Comparison of ENCODE assay signal across 19 cellular contexts in genomic region chr19:36258028-36258875, GRCh38. TPM values are rescaled to one million over a fixed set of nuclear protein-coding genes. Genes with fewer than 3 reads are reported as not detected.
DNase-seq lines count a peak whose midpoint lies in the region; ATAC-seq, FAIRE-seq and TF ChIP-seq lines count a peak whose summit lies in the region.
"Had no signal": no experiment of that assay in that cellular context is flagged by ENCODE, and none has a peak within 500 bp of the region (broad histone marks: within the 10 kb centered on the region; RNA-seq: fewer than 3 reads in every experiment).

No MANE protein-coding gene starts in this region.

- no TSS peak for BruUV-seq in HepG2 (replicated peaks; lab: Mats Ljungman, UMichigan)

- H3K9me3 Mint-ChIP-seq in endothelial cell (ENCODE audit: unreplicated experiment): peaks cover 15% of the 10 kb centered on the region

- 83% methylated on average over 29 of the region's 29 CpGs for WGBS in liver
- 56% methylated on average over 21 of the region's 29 CpGs for WGBS in HepG2 (ENCODE audit: low lambda C conversion rate)

- H3K27me3 Mint-ChIP-seq in endothelial cell (ENCODE audit: unreplicated experiment): peaks cover 16% of the 10 kb centered on the region

- no peak overlapping the region for H3K9ac ChIP-seq in liver (ENCODE audit: low read depth in 1 of 2, low read length in 2 of 2)
- no peak overlapping the region for H3K9ac ChIP-seq in HepG2 (ENCODE audit: insufficient read depth, low read depth, low read length)
- no peak overlapping the region for H3K9ac ChIP-seq in parathyroid adenoma

- intact Hi-C loops in HepG2 (cut with micrococcal nuclease; ENCODE audit: unreplicated experiment): no loop called here

- POLR2A ChIA-PET in HepG2 (lab: Yijun Ruan, JAX): no interaction called here

- H3K27me3 ChIP-seq in liver (ENCODE audit: control insufficient read depth in 4 of 4, insufficient read depth in 4 of 4, low read length in 3 of 4) (no peaks in the 10 kb centered on the region), HepG2 (ENCODE audit: control insufficient read depth in 1 of 2, insufficient read depth in 2 of 2, low read length in 2 of 2) (no peaks in the 10 kb centered on the region), parathyroid adenoma (ENCODE audit: control insufficient read depth, insufficient read depth, low read length) (no peaks in the 10 kb centered on the region)
- no peaks in the 10 kb centered on the region for H3K27me3 ChIP-seq in effector memory CD4-positive, alpha-beta T cell (replicated peaks; ENCODE audit: control insufficient read depth, insufficient read depth, low read length, poor library complexity, severe bottlenecking)
- H3K27me3 ChIP-seq: transverse colon had no signal

- H3K36me3 ChIP-seq in liver (ENCODE audit: control insufficient read depth in 4 of 4, insufficient read depth in 3 of 4, low read depth in 1 of 4, low read length in 3 of 4) (no peaks in the 10 kb centered on the region), HepG2 (replicated peaks in 1 of 2; ENCODE audit: control insufficient read depth in 1 of 2, insufficient read depth in 2 of 2, low read length in 2 of 2) (no peaks in the 10 kb centered on the region), parathyroid adenoma (ENCODE audit: control insufficient read depth, insufficient read depth, low read length) (no peaks in the 10 kb centered on the region)
- no peaks in the 10 kb centered on the region for H3K36me3 ChIP-seq in effector memory CD4-positive, alpha-beta T cell (ENCODE audit: control insufficient read depth, insufficient read depth, low read length)
- H3K36me3 ChIP-seq: transverse colon had no signal

- in situ Hi-C loops in HepG2 (cut with HindIII; ENCODE audit: extremely low pct_ligation_motif_present, low pct_unique_long_range_greater_than_20kb): no loop called here

- no peak for TF ChIP-seq RAD21 in liver (IDR thresholded peaks at IDR 0.05)
- no peak for TF ChIP-seq RAD21 in HepG2 (CRISPR knock-in tag; IDR thresholded peaks at IDR 0.05)

- TF ChIP-seq POLR2A in HepG2 (IDR thresholded peaks at IDR 0.05; ENCODE audit: insufficient read depth in 1 of 2, low read depth in 2 of 2, low read length in 2 of 2): no peak

- H3K4me1 ChIP-seq in liver (ENCODE audit: control insufficient read depth in 4 of 4, insufficient read depth in 4 of 4, low read length in 3 of 4): no peaks in the 10 kb centered on the region
- H3K4me1 ChIP-seq in HepG2 (ENCODE audit: insufficient read depth, low read length): no peaks in the 10 kb centered on the region
- H3K4me1 ChIP-seq in parathyroid adenoma: no peaks in the 10 kb centered on the region
- no peaks in the 10 kb centered on the region for H3K4me1 ChIP-seq in effector memory CD4-positive, alpha-beta T cell (ENCODE audit: control insufficient read depth, insufficient read depth, low read length, poor library complexity, severe bottlenecking)

- H4K20me1 ChIP-seq in HepG2 (ENCODE audit: insufficient read depth, low read length): no peaks in the 10 kb centered on the region

- no peak overlapping the region for H2AFZ ChIP-seq in HepG2 (ENCODE audit: low read length)
- H2AFZ ChIP-seq in parathyroid adenoma: no peak overlapping the region

- H3K4me1 Mint-ChIP-seq in endothelial cell (ENCODE audit: unreplicated experiment): no peaks in the 10 kb centered on the region

- H3K9me3 ChIP-seq in liver (ENCODE audit: control insufficient read depth in 4 of 4, low read length in 3 of 4) (peaks cover 0 to 28% (median 10%) of the 10 kb centered on the region in 4 donors), HepG2 (ENCODE audit: low read length) (no peaks in the 10 kb centered on the region), parathyroid adenoma (ENCODE audit: control insufficient read depth, low read length) (no peaks in the 10 kb centered on the region)
- no peaks in the 10 kb centered on the region for H3K9me3 ChIP-seq in effector memory CD4-positive, alpha-beta T cell (ENCODE audit: control insufficient read depth, low read length)
- H3K9me3 ChIP-seq: transverse colon had no signal

- H3K27ac Mint-ChIP-seq in endothelial cell (ENCODE audit: unreplicated experiment): no peak overlapping the region

- no peak for FAIRE-seq in HepG2 (lab: Jason Lieb, UNC)
- FAIRE-seq: GM12878, TTC549 had no signal

- no peak for ATAC-seq in HepG2
- ATAC-seq: GM12878 had no signal

- CTCF ChIA-PET in HepG2 (lab: Yijun Ruan, JAX; ENCODE audit: low intra/inter-chr PET ratio, low total read pairs): no interaction called here

- peaks cover 17% of the 10 kb centered on the region for H3K36me3 Mint-ChIP-seq in endothelial cell (ENCODE audit: low read depth, unreplicated experiment)

- no peak overlapping the region for H3K4me2 ChIP-seq in HepG2 (ENCODE audit: low read depth, low read length)
- peak overlapping the region; percentile 91 for H3K4me2 ChIP-seq in parathyroid adenoma (ENCODE audit: low read length)

- TF ChIP-seq CTCF in liver (IDR thresholded peaks at IDR 0.05; ENCODE audit: low read depth, low read length, missing input control) (no peak), HepG2 (CRISPR knock-in tag; IDR thresholded peaks at IDR 0.05) (no peak), fibroblast of mammary gland (conservative IDR thresholded peaks at IDR 0.05; ENCODE audit: control insufficient read depth, insufficient read depth, low read depth, low read length) (no peak), parathyroid adenoma (IDR thresholded peaks at IDR 0.05) (no peak), endothelial cell (IDR thresholded peaks at IDR 0.05; ENCODE audit: unreplicated experiment) (no peak)

- no peak overlapping the region for H3K27ac ChIP-seq in liver (ENCODE audit: low read depth in 1 of 2, low read length in 2 of 2)
- H3K27ac ChIP-seq in HepG2 (ENCODE audit: extremely low read length, insufficient read depth, low read length): no peak overlapping the region
- H3K27ac ChIP-seq in parathyroid adenoma: no peak overlapping the region
- no peak overlapping the region for H3K27ac ChIP-seq in effector memory CD4-positive, alpha-beta T cell (ENCODE audit: insufficient read depth, low read length, poor library complexity, severe bottlenecking)
- H3K27ac ChIP-seq: transverse colon had no signal

- H3K4me3 ChIP-seq in liver (ENCODE audit: low read depth in 1 of 3, low read length in 3 of 3): peak overlapping the region in 2 of 3 donors; percentile 5 to 33
- H3K4me3 ChIP-seq in HepG2 (replicated peaks in 1 of 3; ENCODE audit: insufficient read depth in 1 of 3, low read depth in 2 of 3, low read length in 3 of 3): no peak overlapping the region
- peak overlapping the region; percentile 42 for H3K4me3 ChIP-seq in fibroblast of mammary gland (ENCODE audit: control insufficient read depth, low read depth, low read length)
- peak overlapping the region; percentile 56 for H3K4me3 ChIP-seq in parathyroid adenoma (ENCODE audit: low read depth, low read length)
- H3K4me3 ChIP-seq in effector memory CD4-positive, alpha-beta T cell (ENCODE audit: insufficient read depth, low read depth, low read length, poor library complexity, severe bottlenecking): no peak overlapping the region
- H3K4me3 ChIP-seq: GM12878 had no signal

- TF ChIP-seq EP300 in HepG2 (IDR thresholded peaks at IDR 0.05; ENCODE audit: low read depth in 2 of 2, low read length in 2 of 2): no peak
- no peak for TF ChIP-seq EP300 in HepG2 (CRISPR knock-in tag; IDR thresholded peaks at IDR 0.05; ENCODE audit: borderline replicate concordance)

- no peaks in the 10 kb centered on the region for H3K79me2 ChIP-seq in HepG2 (ENCODE audit: insufficient read depth, low read length)
- H3K79me2 ChIP-seq in parathyroid adenoma: no peaks in the 10 kb centered on the region

- DNase-seq in HepG2 (ENCODE audit: low spot score) (no peak), fibroblast of mammary gland (ENCODE audit: low read depth) (no peak), endothelial cell (ENCODE audit: low spot score) (no peak), SKM-1 treated with dmso at 0.1 percent for 144 hours (lab: John Stamatoyannopoulos, UW; ENCODE audit: unreplicated experiment) (no peak), NCI-H2227 (lab: John Stamatoyannopoulos, UW; ENCODE audit: unreplicated experiment) (no peak)
- DNase-seq in effector memory CD4-positive, alpha-beta T cell: no peak
- DNase-seq: activated CD4-positive, alpha-beta T cell treated with anti-CD3 and anti-CD28 coated beads, Interleukin-2, amount 50 U/mL, for 4 hours; activated T-cell treated with anti-CD3 and anti-CD28 coated beads, Interleukin-2, amount 50 U/mL, for 48 hours; cerebellar nuclear complex; HCEC 1CT; NCI-H2081 treated with DMSO at 0.1 percent for 48 hours; NCI-H69; OCI-M1; stimulated activated CD8-positive, alpha-beta memory T cell treated with anti-CD3 and anti-CD28 coated beads, Interleukin-4, amount 100 ng/mL, for 48 hours; transverse colon had no signal

- H3K4me3 Mint-ChIP-seq in endothelial cell (ENCODE audit: unreplicated experiment): no peak overlapping the region

RNA-seq across cellular contexts. Expression of gene ZNF146, which starts 43.3 kb away (rescaled TPM):
- total RNA-seq in liver: 10 to 100 TPM; 29.2 to 48.6 TPM
- 10 to 100 TPM; 16.6 to 19.0 TPM for polyA plus RNA-seq in liver
- total RNA-seq in HepG2 (2016; rRNA removed; fragmentation: Illumina TruSeq; extraction: Trizol): 52.7 and 93.3 TPM in 2 replicates
- total RNA-seq in HepG2 (2016; cell fraction: cytosol; rRNA removed; fragmentation: Illumina TruSeq; extraction: Trizol; ENCODE audit: low read depth): 7.1 and 7.2 TPM in 2 replicates
- 53.6 and 86.2 TPM in 2 replicates for total RNA-seq in HepG2 (2016; cell fraction: insoluble cytoplasmic fraction; rRNA removed; fragmentation: Illumina TruSeq; extraction: Trizol)
- total RNA-seq in HepG2 (2016; cell fraction: membrane; rRNA removed; fragmentation: Illumina TruSeq; extraction: Trizol): 33.9 and 37.0 TPM in 2 replicates
- total RNA-seq in HepG2 (2016; cell fraction: nucleus; rRNA removed; fragmentation: Illumina TruSeq; extraction: Trizol): 30.3 and 37.2 TPM in 2 replicates
- polyA plus RNA-seq in HepG2 (2011; rRNA removed): 26.8 and 28.4 TPM in 2 replicates
- polyA plus RNA-seq in HepG2 (2011; cell fraction: cytosol; rRNA removed): 12.6 and 22.7 TPM in 2 replicates
- 11.3 and 18.6 TPM in 2 replicates for polyA plus RNA-seq in HepG2 (2011; cell fraction: nucleus; rRNA removed)
- 47.9 and 48.1 TPM in 2 replicates for polyA plus RNA-seq in HepG2 (2012)
- polyA plus RNA-seq in HepG2 (2016; cell fraction: cytosol; fragmentation: Illumina TruSeq; extraction: Trizol; ENCODE audit: low read depth): 3.7 and 4.0 TPM in 2 replicates
- polyA plus RNA-seq in HepG2 (2016; cell fraction: insoluble cytoplasmic fraction; fragmentation: Illumina TruSeq; extraction: Trizol; ENCODE audit: low read depth): 71.0 and 81.5 TPM in 2 replicates
- polyA plus RNA-seq in HepG2 (2016; cell fraction: membrane; fragmentation: Illumina TruSeq; extraction: Trizol; ENCODE audit: low read depth): 15.3 and 15.4 TPM in 2 replicates
- 56.6 and 59.5 TPM in 2 replicates for polyA plus RNA-seq in HepG2 (2016; cell fraction: nucleus; fragmentation: Illumina TruSeq; extraction: Trizol; ENCODE audit: insufficient read depth, low read depth)
- 8.8 and 18.0 TPM in 2 replicates for polyA minus RNA-seq in HepG2 (2011; rRNA and poly(A)+ RNA removed; ENCODE audit: low replicate concordance)
- polyA minus RNA-seq in HepG2 (2011; cell fraction: cytosol; rRNA and poly(A)+ RNA removed): 25.7 and 28.9 TPM in 2 replicates
- polyA minus RNA-seq in HepG2 (2011; cell fraction: nucleus; rRNA and poly(A)+ RNA removed): 31.7 and 48.7 TPM in 2 replicates
- total RNA-seq in endothelial cell (ENCODE audit: unreplicated experiment): 45.5 TPM

RNA-seq across cellular contexts. Expression of gene ZNF565, which starts 43.8 kb away (rescaled TPM):
- total RNA-seq in liver: 1 to 10 TPM; 2.3 to 4.9 TPM
- polyA plus RNA-seq in liver: 1 to 10 TPM in 1 of 2 donors, under 1 TPM in 1; 0.95 to 2.2 TPM
- 5.2 and 6.0 TPM in 2 replicates for total RNA-seq in HepG2 (2016; rRNA removed; fragmentation: Illumina TruSeq; extraction: Trizol)
- 2.6 and 3.3 TPM in 2 replicates for total RNA-seq in HepG2 (2016; cell fraction: cytosol; rRNA removed; fragmentation: Illumina TruSeq; extraction: Trizol; ENCODE audit: low read depth)
- total RNA-seq in HepG2 (2016; cell fraction: insoluble cytoplasmic fraction; rRNA removed; fragmentation: Illumina TruSeq; extraction: Trizol): 5.1 and 5.7 TPM in 2 replicates
- total RNA-seq in HepG2 (2016; cell fraction: membrane; rRNA removed; fragmentation: Illumina TruSeq; extraction: Trizol): 3.8 and 4.2 TPM in 2 replicates
- total RNA-seq in HepG2 (2016; cell fraction: nucleus; rRNA removed; fragmentation: Illumina TruSeq; extraction: Trizol): 3.8 and 5.4 TPM in 2 replicates
- polyA plus RNA-seq in HepG2 (2011; rRNA removed): 1.8 and 2.1 TPM in 2 replicates
- polyA plus RNA-seq in HepG2 (2011; cell fraction: cytosol; rRNA removed): 0.95 and 1.4 TPM in 2 replicates
- polyA plus RNA-seq in HepG2 (2011; cell fraction: nucleus; rRNA removed): 2.5 and 3.3 TPM in 2 replicates
- 2.3 and 2.4 TPM in 2 replicates for polyA plus RNA-seq in HepG2 (2012)
- 0.63 and 0.91 TPM in 2 replicates for polyA plus RNA-seq in HepG2 (2016; cell fraction: cytosol; fragmentation: Illumina TruSeq; extraction: Trizol; ENCODE audit: low read depth)
- 3.6 and 3.8 TPM in 2 replicates for polyA plus RNA-seq in HepG2 (2016; cell fraction: insoluble cytoplasmic fraction; fragmentation: Illumina TruSeq; extraction: Trizol; ENCODE audit: low read depth)
- polyA plus RNA-seq in HepG2 (2016; cell fraction: membrane; fragmentation: Illumina TruSeq; extraction: Trizol; ENCODE audit: low read depth): 1.5 and 1.6 TPM in 2 replicates
- 4.5 and 4.8 TPM in 2 replicates for polyA plus RNA-seq in HepG2 (2016; cell fraction: nucleus; fragmentation: Illumina TruSeq; extraction: Trizol; ENCODE audit: insufficient read depth, low read depth)
- 2.0 and 2.7 TPM in 2 replicates for polyA minus RNA-seq in HepG2 (2011; rRNA and poly(A)+ RNA removed; ENCODE audit: low replicate concordance)
- 1.2 and 2.2 TPM in 2 replicates for polyA minus RNA-seq in HepG2 (2011; cell fraction: cytosol; rRNA and poly(A)+ RNA removed)
- polyA minus RNA-seq in HepG2 (2011; cell fraction: nucleus; rRNA and poly(A)+ RNA removed): 5.4 and 7.6 TPM in 2 replicates
- total RNA-seq in endothelial cell (ENCODE audit: unreplicated experiment): 3.7 TPM

Comparison
In these comparisons a context has a peak if more than half of its experiments do, and no peak if none do; other contexts are left out.
1. H3K4me3 ChIP-seq: peak in liver (2 of 3), fibroblast of mammary gland (single experiment) and parathyroid adenoma (single experiment); none in HepG2 (0 of 3) and effector memory CD4-positive, alpha-beta T cell (single experiment).